Comparison of ENCODE assay signal across 16 cellular contexts in the genomic region with DNA sequence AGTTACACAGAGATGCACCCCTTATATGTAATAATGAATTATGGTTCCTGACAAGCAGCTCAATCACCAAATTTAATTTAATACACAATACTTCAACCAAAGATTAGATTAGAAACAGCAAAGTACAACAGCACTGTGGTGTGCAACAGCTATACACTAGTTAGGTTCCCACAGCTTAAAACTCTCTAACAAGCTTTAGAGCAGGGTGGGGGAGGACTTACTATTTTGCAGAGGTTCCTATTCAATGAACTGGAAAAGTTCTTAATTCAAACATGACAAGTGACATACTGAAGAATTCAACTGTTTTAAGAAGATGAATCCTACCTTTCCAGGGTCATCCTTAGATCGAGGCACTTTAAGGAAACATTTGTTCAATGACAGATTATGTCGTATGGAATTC.
"Had no signal": no experiment of that assay in that cellular context is flagged by ENCODE, and none has a peak within 500 bp of the region (broad histone marks: within the 10 kb centered on the region; RNA-seq: fewer than 3 reads in every experiment).

No MANE protein-coding gene starts in this region.

- DNase-seq: activated CD4-positive, alpha-beta T cell treated with anti-CD3 and anti-CD28 coated beads for 4 hours; activated CD4-positive, alpha-beta T cell treated with anti-CD3 and anti-CD28 coated beads, Interleukin-2, amount 50 U/mL, for 48 hours; activated CD4-positive, CD25-positive, alpha-beta regulatory T cell; activated effector memory CD4-positive, alpha-beta T cell treated with anti-CD3 and anti-CD28 coated beads, Interleukin-2, amount 50 U/mL, for 16 hours; activated naive CD4-positive, alpha-beta T cell treated with anti-CD3 and anti-CD28 coated beads, Interleukin-2, amount 10 ng/mL, durations not matched to agents 7 days and 5 days; activated T-cell treated with anti-CD3 and anti-CD28 coated beads, Interleukin-2, amount 50 U/mL, for 48 hours; heart left ventricle; occipital lobe; right lobe of liver; stimulated activated CD4-positive, alpha-beta T cell treated with anti-CD3 and anti-CD28 coated beads, Interleukin-1b, Interleukin-23, amount 100 ng/mL, for 48 hours; stimulated activated naive CD8-positive, alpha-beta T cell treated with anti-CD3 and anti-CD28 coated beads, Interleukin-15, amount 100 ng/mL, for 72 hours had no signal

- ATAC-seq: heart left ventricle; right lobe of liver; stimulated activated naive CD8-positive, alpha-beta T cell treated with anti-CD3 and anti-CD28 coated beads, Interleukin-15, amount 100 ng/mL, for 72 hours had no signal

- H3K27me3 Mint-ChIP-seq: activated naive CD4-positive, alpha-beta T cell treated with anti-CD3 and anti-CD28 coated beads, Interleukin-2, amount 10 ng/mL, durations not matched to agents 7 days and 5 days; stimulated activated naive CD8-positive, alpha-beta T cell treated with anti-CD3 and anti-CD28 coated beads, Interleukin-15, amount 100 ng/mL, for 72 hours had no signal

- H3K27me3 ChIP-seq: cardiac muscle cell, heart left ventricle, right lobe of liver, tibial nerve had no signal

- H3K36me3 ChIP-seq: cardiac muscle cell, right lobe of liver had no signal

- FAIRE-seq: urothelium cell line had no signal

- H3K4me3 ChIP-seq: cardiac muscle cell, heart left ventricle, right lobe of liver, skin epidermis, tibial nerve had no signal

- H3K27ac ChIP-seq: epithelial cell of prostate, heart left ventricle, right lobe of liver, skin epidermis, tibial nerve had no signal

- H3K27ac Mint-ChIP-seq: activated naive CD4-positive, alpha-beta T cell treated with anti-CD3 and anti-CD28 coated beads, Interleukin-2, amount 10 ng/mL, durations not matched to agents 7 days and 5 days had no signal

- H3K9me3 ChIP-seq: heart left ventricle, right lobe of liver, tibial nerve had no signal

- H3K4me3 Mint-ChIP-seq: activated naive CD4-positive, alpha-beta T cell treated with anti-CD3 and anti-CD28 coated beads, Interleukin-2, amount 10 ng/mL, durations not matched to agents 7 days and 5 days; stimulated activated naive CD8-positive, alpha-beta T cell treated with anti-CD3 and anti-CD28 coated beads, Interleukin-15, amount 100 ng/mL, for 72 hours had no signal

- H3K9me3 Mint-ChIP-seq: activated naive CD4-positive, alpha-beta T cell treated with anti-CD3 and anti-CD28 coated beads, Interleukin-2, amount 10 ng/mL, durations not matched to agents 7 days and 5 days; stimulated activated naive CD8-positive, alpha-beta T cell treated with anti-CD3 and anti-CD28 coated beads, Interleukin-15, amount 100 ng/mL, for 72 hours had no signal
